ENCODE assay signal across 9 cellular contexts in the genomic region with DNA sequence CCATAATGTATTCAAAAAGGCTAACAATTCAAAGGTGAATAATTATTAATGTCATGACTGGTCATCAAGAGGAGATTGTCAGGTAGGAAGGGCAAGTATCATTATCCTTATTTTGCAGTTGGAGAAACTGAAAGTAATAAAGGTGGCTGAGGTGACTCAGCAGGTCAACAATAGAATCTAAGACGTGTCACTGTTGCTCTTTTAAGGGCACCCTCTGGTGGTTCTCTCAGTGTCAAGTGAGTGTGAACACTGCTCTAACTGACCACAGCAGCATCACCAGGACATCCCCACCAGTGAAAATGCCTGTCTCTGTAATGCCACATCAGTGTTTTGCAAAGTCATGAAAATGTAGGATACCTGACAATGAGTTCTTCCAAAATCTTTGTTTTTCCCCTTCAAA.
DNase-seq lines count a peak whose midpoint lies in the region; ATAC-seq, FAIRE-seq and TF ChIP-seq lines count a peak whose summit lies in the region.
"Had no signal": no experiment of that assay in that cellular context is flagged by ENCODE, and none has a peak within 500 bp of the region (broad histone marks: within the 10 kb centered on the region; RNA-seq: fewer than 3 reads in every experiment).

No MANE protein-coding gene starts in this region.

- CTCF ChIA-PET in HepG2 (lab: Yijun Ruan, JAX; ENCODE audit: low intra/inter-chr PET ratio, low total read pairs): no interaction called here

- TF ChIP-seq EP300 in HepG2 (IDR thresholded peaks at IDR 0.05; ENCODE audit: low read depth in 2 of 2, low read length in 2 of 2) (no peak), HepG2 (CRISPR knock-in tag; IDR thresholded peaks at IDR 0.05; ENCODE audit: borderline replicate concordance) (no peak)

- H3K4me1 ChIP-seq in HepG2 (ENCODE audit: insufficient read depth, low read length): no peaks in the 10 kb centered on the region

- H3K27me3 Mint-ChIP-seq in activated naive CD8-positive, alpha-beta T cell treated with anti-CD3 and anti-CD28 coated beads, Interleukin-2, amount 50 U/mL, for 24 hours: no peaks in the 10 kb centered on the region

- DNase-seq in HepG2 (ENCODE audit: low spot score) (peak; percentile 12), inferior parietal cortex (ENCODE audit: extremely low spot score) (no peak), activated gamma-delta T cell (lab: John Stamatoyannopoulos, UW) (no peak), NCI-H2081 (lab: John Stamatoyannopoulos, UW) (no peak)
- no peak for DNase-seq in activated naive CD8-positive, alpha-beta T cell treated with anti-CD3 and anti-CD28 coated beads, Interleukin-2, amount 50 U/mL, for 24 hours

- no peaks in the 10 kb centered on the region for H3K9me3 ChIP-seq in HepG2 (ENCODE audit: low read length)

- no peaks in the 10 kb centered on the region for H3K4me1 Mint-ChIP-seq in activated naive CD8-positive, alpha-beta T cell treated with anti-CD3 and anti-CD28 coated beads, Interleukin-2, amount 50 U/mL, for 24 hours

- whole genome bisulfite sequencing in HepG2 (ENCODE audit: low lambda C conversion rate): 11% methylated on average over 1 of the region's 1 CpG

- H3K79me2 ChIP-seq in HepG2 (ENCODE audit: insufficient read depth, low read length): no peaks in the 10 kb centered on the region

- H3K27ac Mint-ChIP-seq in activated naive CD8-positive, alpha-beta T cell treated with anti-CD3 and anti-CD28 coated beads, Interleukin-2, amount 50 U/mL, for 24 hours: no peak overlapping the region

- BruUV-seq in HepG2 (replicated peaks; lab: Mats Ljungman, UMichigan): no TSS peak

- POLR2A ChIA-PET in HepG2 (lab: Yijun Ruan, JAX): no interaction called here

- H3K27me3 ChIP-seq in HepG2 (ENCODE audit: control insufficient read depth in 1 of 2, insufficient read depth in 2 of 2, low read length in 2 of 2): no peaks in the 10 kb centered on the region

- H3K4me3 ChIP-seq in HepG2 (replicated peaks in 1 of 3; ENCODE audit: insufficient read depth in 1 of 3, low read depth in 2 of 3, low read length in 3 of 3): 0 out of 6 replicates have a peak overlapping the region, but pooled peaks of 1 of the 3 experiments have one; percentile 7

- ATAC-seq in GM18520 (IDR thresholded peaks at IDR 0.05; ENCODE audit: unreplicated experiment) (peak; percentile 99), GM21786 (IDR thresholded peaks at IDR 0.05; ENCODE audit: unreplicated experiment) (peak; percentile 98), HG03520 (IDR thresholded peaks at IDR 0.05; ENCODE audit: unreplicated experiment) (peak; percentile 98), HepG2 (peak; percentile 85)
- no peak for ATAC-seq in activated naive CD8-positive, alpha-beta T cell treated with anti-CD3 and anti-CD28 coated beads, Interleukin-2, amount 50 U/mL, for 24 hours

- no peaks in the 10 kb centered on the region for H3K9me3 Mint-ChIP-seq in activated naive CD8-positive, alpha-beta T cell treated with anti-CD3 and anti-CD28 coated beads, Interleukin-2, amount 50 U/mL, for 24 hours

- intact Hi-C loops in HepG2 (cut with micrococcal nuclease; ENCODE audit: unreplicated experiment): loop anchor here (2.0 to 5.0 kb wide), 2 partner anchors 103 to 741 kb away; no protein-coding TSS in a partner anchor

- no peak overlapping the region for H3K9ac ChIP-seq in HepG2 (ENCODE audit: insufficient read depth, low read depth, low read length)

- no peaks in the 10 kb centered on the region for H4K20me1 ChIP-seq in HepG2 (ENCODE audit: insufficient read depth, low read length)

- H3K4me3 Mint-ChIP-seq in activated naive CD8-positive, alpha-beta T cell treated with anti-CD3 and anti-CD28 coated beads, Interleukin-2, amount 50 U/mL, for 24 hours: no peak overlapping the region

- no peaks in the 10 kb centered on the region for H3K36me3 Mint-ChIP-seq in activated naive CD8-positive, alpha-beta T cell treated with anti-CD3 and anti-CD28 coated beads, Interleukin-2, amount 50 U/mL, for 24 hours (ENCODE audit: low read depth)

- peak overlapping the region; percentile 5 for H2AFZ ChIP-seq in HepG2 (ENCODE audit: low read length)

- 0 out of 2 replicates have a peak overlapping the region, but pooled peaks have one; percentile 29 for H3K4me2 ChIP-seq in HepG2 (ENCODE audit: low read depth, low read length)

- in situ Hi-C loops in HepG2 (cut with HindIII; ENCODE audit: extremely low pct_ligation_motif_present, low pct_unique_long_range_greater_than_20kb): no loop called here

- no peaks in the 10 kb centered on the region for H3K36me3 ChIP-seq in HepG2 (replicated peaks in 1 of 2; ENCODE audit: control insufficient read depth in 1 of 2, insufficient read depth in 2 of 2, low read length in 2 of 2)

- no peak for TF ChIP-seq CTCF in HepG2 (CRISPR knock-in tag; IDR thresholded peaks at IDR 0.05)

- FAIRE-seq in HepG2 (lab: Jason Lieb, UNC): no peak
- FAIRE-seq: astrocyte had no signal

- no peak for TF ChIP-seq POLR2A in HepG2 (IDR thresholded peaks at IDR 0.05; ENCODE audit: insufficient read depth in 1 of 2, low read depth in 2 of 2, low read length in 2 of 2)

- H3K27ac ChIP-seq in HepG2 (ENCODE audit: extremely low read length, insufficient read depth, low read length): no peak overlapping the region

- no peak for TF ChIP-seq RAD21 in HepG2 (CRISPR knock-in tag; IDR thresholded peaks at IDR 0.05)

TF ChIP-seq in HepG2, 621 proteins besides CTCF, POLR2A, EP300 and RAD21:
- TF ChIP-seq CREB1 (IDR thresholded peaks at IDR 0.05): peak; percentile 28; the same call in 1 of the 2 replicates
- TF ChIP-seq CREB1 (CRISPR knock-in tag; IDR thresholded peaks at IDR 0.05): no peak
- peak; percentile 34; the same call in 1 of the 2 replicates for TF ChIP-seq MAFF (IDR thresholded peaks at IDR 0.05; ENCODE audit: low read depth, low read length)
- peak in 1 of 2 experiments; percentile 40; a peak in 1 of 4 replicates for TF ChIP-seq MAFK (conservative IDR thresholded peaks at IDR 0.05 in 1 of 2, IDR thresholded peaks at IDR 0.05 in 1 of 2; ENCODE audit: low read length in 2 of 2)
- TF ChIP-seq, protein P1, sequence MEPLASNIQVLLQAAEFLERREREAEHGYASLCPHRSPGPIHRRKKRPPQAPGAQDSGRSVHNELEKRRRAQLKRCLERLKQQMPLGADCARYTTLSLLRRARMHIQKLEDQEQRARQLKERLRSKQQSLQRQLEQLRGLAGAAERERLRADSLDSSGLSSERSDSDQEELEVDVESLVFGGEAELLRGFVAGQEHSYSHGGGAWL (CRISPR knock-in tag; IDR thresholded peaks at IDR 0.05): no peak
- TF ChIP-seq NFE2L2 (IDR thresholded peaks at IDR 0.05; ENCODE audit: low read length): 0 out of 2 replicates have a peak, but pooled peaks have one; percentile 20
- TF ChIP-seq TEAD2 (CRISPR knock-in tag; IDR thresholded peaks at IDR 0.05): no peak
- TF ChIP-seq SMC3 (IDR thresholded peaks at IDR 0.05; ENCODE audit: low read length): peak; percentile 12; the same call in 1 of the 2 replicates
- peak; percentile 12; the same call in 1 of the 2 replicates for TF ChIP-seq FOSL2 (CRISPR knock-in tag; IDR thresholded peaks at IDR 0.05)
